Comparison of ENCODE assay signal across 26 cellular contexts in genomic region chr1:17719874-17720273, GRCh38. TPM values are rescaled to one million over a fixed set of nuclear protein-coding genes. Genes with fewer than 3 reads are reported as not detected.
A peak's percentile ranks its signal among the peaks of the same experiment; 100 is the strongest.
DNase-seq lines count a peak whose midpoint lies in the region; ATAC-seq, FAIRE-seq and TF ChIP-seq lines count a peak whose summit lies in the region.
"Had no signal": no experiment of that assay in that cellular context is flagged by ENCODE, and none has a peak within 500 bp of the region (broad histone marks: within the 10 kb centered on the region; RNA-seq: fewer than 3 reads in every experiment).

No MANE protein-coding gene starts in this region.

- no peak for TF ChIP-seq POLR2A in IMR-90 (IDR thresholded peaks at IDR 0.05; ENCODE audit: low read depth, low read length)
- TF ChIP-seq POLR2A in K562 (conservative IDR thresholded peaks at IDR 0.05) = no peak

- no peak overlapping the region for H3K4ac ChIP-seq in IMR-90 (ENCODE audit: low read depth, low read length)

- H3K9me3 ChIP-seq in IMR-90 (ENCODE audit: control insufficient read depth, insufficient read depth, low read length) (no peaks in the 10 kb centered on the region), K562 (replicated peaks; ENCODE audit: control insufficient read depth, insufficient read depth, low read depth, low read length) (no peaks in the 10 kb centered on the region), neural progenitor cell (ENCODE audit: low read depth) (no peaks in the 10 kb centered on the region)
- H3K9me3 ChIP-seq: left ventricle myocardium inferior, vagina had no signal

- H3K79me1 ChIP-seq in IMR-90 (ENCODE audit: low read depth in 1 of 2, low read length in 2 of 2) = no peaks in the 10 kb centered on the region

- H3K23ac ChIP-seq in IMR-90 (ENCODE audit: low read depth, low read length) = no peak overlapping the region

- H3K4me1 ChIP-seq in IMR-90 (ENCODE audit: control insufficient read depth, insufficient read depth, low read length) (no peaks in the 10 kb centered on the region), K562 (replicated peaks in 1 of 2; ENCODE audit: control insufficient read depth in 2 of 2, insufficient read depth in 2 of 2, low read length in 2 of 2) (no peaks in the 10 kb centered on the region; a peak in 1 of 5 replicates), neural progenitor cell (no peaks in the 10 kb centered on the region)
- H3K4me1 ChIP-seq: left ventricle myocardium inferior, vagina had no signal

- BruUV-seq in IMR-90 (replicated peaks; lab: Mats Ljungman, UMichigan) = no TSS peak
- no TSS peak for BruUV-seq in K562 (replicated peaks; lab: Mats Ljungman, UMichigan)

- H2AFZ ChIP-seq in IMR-90 (replicated peaks; ENCODE audit: low read length, poor library complexity) = no peak overlapping the region
- no peak overlapping the region for H2AFZ ChIP-seq in K562 (ENCODE audit: low read depth, low read length)
- H2AFZ ChIP-seq in neural progenitor cell (replicated peaks) = no peak overlapping the region

- no peak overlapping the region for H3K56ac ChIP-seq in IMR-90 (ENCODE audit: extremely low read depth, insufficient read depth, low read length)

- ATAC-seq in IMR-90 (ENCODE audit: low read depth) = peak; percentile 29; the same call in 1 of the 2 replicates
- no peak for ATAC-seq in K562
- no peak for ATAC-seq in HG02610 (IDR thresholded peaks at IDR 0.05; ENCODE audit: unreplicated experiment)
- ATAC-seq in HG03045 (IDR thresholded peaks at IDR 0.05; ENCODE audit: unreplicated experiment) = no peak
- ATAC-seq: GM12878; stimulated activated effector memory CD8-positive, alpha-beta T cell treated with anti-CD3 and anti-CD28 coated beads, Interleukin-12 subunit alpha, Interleukin-12 subunit beta, amount 100 ng/mL, for 72 hours had no signal

- dilution Hi-C loops in IMR-90 (cut with HindIII; ENCODE audit: low sequenced_read_pairs, unreplicated experiment) = no loop called here

- H3K4me1 Mint-ChIP-seq in neural progenitor cell = peaks cover 11% of the 10 kb centered on the region
- H3K4me1 Mint-ChIP-seq: activated B cell treated with CpG ODN at 0.5 μM for 24 hours; stimulated activated effector memory CD8-positive, alpha-beta T cell treated with anti-CD3 and anti-CD28 coated beads, Interleukin-12 subunit alpha, Interleukin-12 subunit beta, amount 100 ng/mL, for 72 hours had no signal

- H3F3A ChIP-seq in neural progenitor cell (ENCODE audit: low read depth) = no peaks in the 10 kb centered on the region

- no peaks in the 10 kb centered on the region for H3K79me2 ChIP-seq in K562 (ENCODE audit: control insufficient read depth, insufficient read depth, low read length)
- H3K79me2 ChIP-seq in neural progenitor cell (ENCODE audit: low read depth) = no peaks in the 10 kb centered on the region

- no peak overlapping the region for H3K27ac Mint-ChIP-seq in neural progenitor cell
- H3K27ac Mint-ChIP-seq: activated B cell treated with CpG ODN at 0.5 μM for 24 hours; activated CD4-positive, alpha-beta memory T cell treated with anti-CD3 and anti-CD28 coated beads for 36 hours; dendritic cell treated with granulocyte-macrophage colony-stimulating factor and Interleukin-4, amounts not matched to agents 40 ng/mL and 50 ng/mL, for 4 days; stimulated activated effector memory CD8-positive, alpha-beta T cell treated with anti-CD3 and anti-CD28 coated beads, Interleukin-12 subunit alpha, Interleukin-12 subunit beta, amount 100 ng/mL, for 72 hours had no signal

- no peak overlapping the region for H2BK20ac ChIP-seq in IMR-90 (ENCODE audit: low read depth, low read length)

- H3K4me3 ChIP-seq in IMR-90 (ENCODE audit: insufficient read depth, low read depth, low read length) (no peak overlapping the region), K562 (no peak overlapping the region), neural progenitor cell (no peak overlapping the region)
- H3K4me3 ChIP-seq: GM12878, left ventricle myocardium inferior, vagina had no signal

- no peak overlapping the region for H2AK5ac ChIP-seq in IMR-90 (ENCODE audit: low read depth, low read length)

- H4K8ac ChIP-seq in IMR-90 (ENCODE audit: low read depth in 2 of 2, low read length in 2 of 2) = no peak overlapping the region

- peak; percentile 44 for DNase-seq in AG20443 (ENCODE audit: low spot score)
- peak; percentile 37 for DNase-seq in IMR-90
- DNase-seq in K562 (ENCODE audit: extremely low read depth in 1 of 4, low spot score in 3 of 4) = no peak
- DNase-seq in myocyte (ENCODE audit: low read depth) = peak; percentile 48
- no peak for DNase-seq in NCI-H1436 treated with DMSO at 0.1 percent for 48 hours (lab: John Stamatoyannopoulos, UW)
- no peak for DNase-seq in neural progenitor cell (ENCODE audit: low spot score)
- DNase-seq: activated B cell treated with CpG ODN at 0.5 μM for 24 hours; activated CD4-positive, alpha-beta memory T cell treated with anti-CD3 and anti-CD28 coated beads for 36 hours; activated effector memory CD4-positive, alpha-beta T cell treated with anti-CD3 and anti-CD28 coated beads, Interleukin-2, amount 50 U/mL, for 16 hours; KBM-7; left ventricle myocardium inferior; NCI-H2171 treated with DMSO at 0.1 percent for 48 hours; NCI-H69; nephron progenitor cell; T-helper 9 cell had no signal

- no peak overlapping the region for H4K91ac ChIP-seq in IMR-90 (ENCODE audit: insufficient read depth, low read depth, low read length)

- POLR2A ChIA-PET in IMR-90 (lab: Charles Lee; ENCODE audit: unreplicated experiment) (no interaction called here), K562 (lab: Yijun Ruan, JAX) (interaction anchor here (0.6 kb wide), 1 partner anchor 48 kb away, joined by 3 read pairs; no protein-coding TSS in a partner anchor)

- H3K27me3 ChIP-seq in IMR-90 (ENCODE audit: control insufficient read depth, insufficient read depth, low read length) = peaks cover 7% of the 10 kb centered on the region
- H3K27me3 ChIP-seq in K562 (ENCODE audit: control insufficient read depth in 2 of 2, insufficient read depth in 2 of 2, low read length in 2 of 2) = peaks cover 12 to 40% of the 10 kb centered on the region in 2 experiments; a peak in 3 of 5 replicates
- no peaks in the 10 kb centered on the region for H3K27me3 ChIP-seq in neural progenitor cell
- H3K27me3 ChIP-seq: vagina had no signal

- H3K9me1 ChIP-seq in IMR-90 (ENCODE audit: insufficient read depth, low read length) (no peaks in the 10 kb centered on the region), K562 (ENCODE audit: control insufficient read depth, insufficient read depth, low read length) (no peaks in the 10 kb centered on the region)

- H4K20me1 ChIP-seq in IMR-90 (ENCODE audit: insufficient read depth, low read length) (no peaks in the 10 kb centered on the region), K562 (replicated peaks; ENCODE audit: control insufficient read depth, insufficient read depth, low read length) (peaks cover 8% of the 10 kb centered on the region; the same call in 1 of the 2 replicates), neural progenitor cell (ENCODE audit: low read depth) (no peaks in the 10 kb centered on the region)

- CTCF ChIA-PET in IMR-90 (lab: Yijun Ruan, JAX) = no interaction called here
- CTCF ChIA-PET in K562 (lab: Yijun Ruan, JAX; ENCODE audit: low intra/inter-chr PET ratio) = no interaction called here

- H4K5ac ChIP-seq in IMR-90 (ENCODE audit: low read depth, low read length) = no peak overlapping the region

- no peak overlapping the region for H3K4me3 Mint-ChIP-seq in neural progenitor cell
- H3K4me3 Mint-ChIP-seq: activated B cell treated with CpG ODN at 0.5 μM for 24 hours; activated CD4-positive, alpha-beta memory T cell treated with anti-CD3 and anti-CD28 coated beads for 36 hours; dendritic cell treated with granulocyte-macrophage colony-stimulating factor and Interleukin-4, amounts not matched to agents 40 ng/mL and 50 ng/mL, for 4 days; nephron progenitor cell; stimulated activated effector memory CD8-positive, alpha-beta T cell treated with anti-CD3 and anti-CD28 coated beads, Interleukin-12 subunit alpha, Interleukin-12 subunit beta, amount 100 ng/mL, for 72 hours had no signal

- H3K36me3 ChIP-seq in IMR-90 (ENCODE audit: control insufficient read depth, insufficient read depth, low read length) (no peaks in the 10 kb centered on the region), K562 (ENCODE audit: control insufficient read depth, insufficient read depth, low read length) (no peaks in the 10 kb centered on the region), neural progenitor cell (no peaks in the 10 kb centered on the region)
- H3K36me3 ChIP-seq: left ventricle myocardium inferior, vagina had no signal

- no peaks in the 10 kb centered on the region for H3K9me3 Mint-ChIP-seq in neural progenitor cell
- H3K9me3 Mint-ChIP-seq: activated B cell treated with CpG ODN at 0.5 μM for 24 hours; activated CD4-positive, alpha-beta memory T cell treated with anti-CD3 and anti-CD28 coated beads for 36 hours; dendritic cell treated with granulocyte-macrophage colony-stimulating factor and Interleukin-4, amounts not matched to agents 40 ng/mL and 50 ng/mL, for 4 days; nephron progenitor cell; stimulated activated effector memory CD8-positive, alpha-beta T cell treated with anti-CD3 and anti-CD28 coated beads, Interleukin-12 subunit alpha, Interleukin-12 subunit beta, amount 100 ng/mL, for 72 hours had no signal

- TF ChIP-seq EP300 in K562 (IDR thresholded peaks at IDR 0.05; ENCODE audit: low read length) = no peak

- H3K27ac ChIP-seq in IMR-90 (ENCODE audit: insufficient read depth, low read length) (no peak overlapping the region), K562 (ENCODE audit: extremely low read depth, low read depth, low read length) (no peak overlapping the region), neural progenitor cell (no peak overlapping the region)
- H3K27ac ChIP-seq: left ventricle myocardium inferior, vagina had no signal

- no peak overlapping the region for H2BK120ac ChIP-seq in IMR-90 (ENCODE audit: low read depth, low read length)

- WGBS in IMR-90 (ENCODE audit: extremely low coverage in 2 of 2, insufficient read length in 1 of 2), 2 experiments = 61% methylated on average over 2 of the region's 5 CpGs; no CpG with 5 or more reads in 1 of the 2 experiments
- WGBS in K562 (ENCODE audit: insufficient coverage, low coverage, missing lambda C conversion rate) = 12% methylated on average over 4 of the region's 5 CpGs

- H3K14ac ChIP-seq in IMR-90 (replicated peaks; ENCODE audit: low read depth, low read length) = no peak overlapping the region

- no peak overlapping the region for H2BK15ac ChIP-seq in IMR-90 (ENCODE audit: low read depth, low read length)

- no peak overlapping the region for H3K9ac ChIP-seq in IMR-90 (ENCODE audit: low read depth, low read length)
- no peak overlapping the region for H3K9ac ChIP-seq in K562 (ENCODE audit: insufficient read depth in 1 of 2, low read depth in 2 of 2, low read length in 2 of 2)
- H3K9ac ChIP-seq in neural progenitor cell = no peak overlapping the region

- no peak overlapping the region for H3K18ac ChIP-seq in IMR-90 (ENCODE audit: low read depth, low read length)

- no peak for TF ChIP-seq CTCF in IMR-90 (conservative IDR thresholded peaks at IDR 0.05; ENCODE audit: low read depth, low read length)
- TF ChIP-seq CTCF in K562 (IDR thresholded peaks at IDR 0.05 in 2 of 3, conservative IDR thresholded peaks at IDR 0.05 in 1 of 3; ENCODE audit: insufficient read depth in 2 of 3, low read depth in 1 of 3, low read length in 3 of 3) = no peak
- no peak for TF ChIP-seq CTCF in neural progenitor cell (IDR thresholded peaks at IDR 0.05)

- intact Hi-C loops in IMR-90 (cut with micrococcal nuclease) = no loop called here
- intact Hi-C loops in K562 (cut with micrococcal nuclease) = no loop called here

- H3K4me2 ChIP-seq in IMR-90 (ENCODE audit: low read depth, low read length) (no peak overlapping the region), K562 (ENCODE audit: insufficient read depth, low read length) (no peak overlapping the region), neural progenitor cell (no peak overlapping the region)

- no peaks in the 10 kb centered on the region for H3K36me3 Mint-ChIP-seq in neural progenitor cell
- H3K36me3 Mint-ChIP-seq: activated CD4-positive, alpha-beta memory T cell treated with anti-CD3 and anti-CD28 coated beads for 36 hours had no signal

- H2AK9ac ChIP-seq in IMR-90 (replicated peaks; ENCODE audit: low read depth, low read length, poor library complexity) = no peak overlapping the region

- in situ Hi-C loops in IMR-90 (cut with MboI; ENCODE audit: low sequenced_read_pairs) = no loop called here
- in situ Hi-C loops in K562 (cut with MboI) = no loop called here

- FAIRE-seq in K562 (lab: Jason Lieb, UNC) = no peak
- FAIRE-seq: GM12878 had no signal

- H3K27me3 Mint-ChIP-seq in neural progenitor cell (ENCODE audit: insufficient read depth, low read depth) = peaks cover 12% of the 10 kb centered on the region

- no peak overlapping the region for H2BK5ac ChIP-seq in IMR-90 (ENCODE audit: low read depth, low read length, poor library complexity, severe bottlenecking)

- TF ChIP-seq RAD21 in IMR-90 (IDR thresholded peaks at IDR 0.05; ENCODE audit: low read length) (no peak), K562 (CRISPR knock-in tag; conservative IDR thresholded peaks at IDR 0.05 in 1 of 2, IDR thresholded peaks at IDR 0.05 in 1 of 2) (no peak)

RNA-seq across cellular contexts. Expression of gene ACTL8, which starts 35.3 kb away (rescaled TPM):
- total RNA-seq in IMR-90 (2012; rRNA removed) (under 0.01 and 0.28 TPM in 2 replicates), K562 (2014; rRNA removed) (3.2 and 3.3 TPM in 2 replicates), K562 (2014; rRNA removed; fragmentation: Illumina TruSeq; extraction: Trizol) (1.1 and 1.2 TPM in 2 replicates), K562 (2015; rRNA removed; fragmentation: Illumina TruSeq; extraction: Trizol) (1.0 and 2.0 TPM in 2 replicates), K562 (2021) (2.1 and 2.7 TPM in 2 replicates), myocyte (not detected in 2 replicates), neural progenitor cell (ENCODE audit: low replicate concordance) (0.15 TPM in 1 of 2 replicates, not detected in the other)
- polyA plus RNA-seq in IMR-90 (2012; rRNA removed) (0.07 and 0.09 TPM in 2 replicates), K562 (2011; rRNA removed) (0.57 and 0.88 TPM in 2 replicates), K562 (2014; fragmentation: Illumina TruSeq; extraction: Trizol) (1.6 and 3.3 TPM in 2 replicates), K562 (2014; fragmentation: Nextera tagmentation; extraction: Ambion mirVana) (under 1 TPM; 0.30 to 0.85 TPM), K562 (2014; rRNA removed) (2.5 and 3.0 TPM in 2 replicates)
- 0.10 and 0.11 TPM in 2 replicates for polyA plus RNA-seq in IMR-90 (2012; cell fraction: cytosol; rRNA removed)
- 0.08 TPM in 2 replicates for polyA plus RNA-seq in IMR-90 (2012; cell fraction: nucleus; rRNA removed; ENCODE audit: low replicate concordance)
- not detected in 2 replicates for total RNA-seq in K562 (2011; cell fraction: chromatin; rRNA removed; ENCODE audit: low replicate concordance)
- not detected in 2 replicates for total RNA-seq in K562 (2011; cell fraction: nucleolus; rRNA removed)
- total RNA-seq in K562 (2011; cell fraction: nucleoplasm; rRNA removed) = not detected in 2 replicates
- polyA plus RNA-seq in K562 (2011; cell fraction: cytosol; rRNA removed) = 0.83 and 1.3 TPM in 2 replicates
- polyA plus RNA-seq in K562 (2011; cell fraction: nucleus; rRNA removed) = 0.21 and 0.24 TPM in 2 replicates
- 0.91 and 1.8 TPM in 2 replicates for polyA plus RNA-seq in K562 (2012)
- 0.27 and 0.46 TPM in 2 replicates for polyA minus RNA-seq in K562 (2011; rRNA and poly(A)+ RNA removed)
- polyA minus RNA-seq in K562 (2011; cell fraction: cytosol; rRNA and poly(A)+ RNA removed) = 0.48 TPM in 1 of 2 replicates, not detected in the other
- 0.22 TPM in 1 of 2 replicates, not detected in the other for polyA minus RNA-seq in K562 (2011; cell fraction: nucleus; rRNA and poly(A)+ RNA removed)
- not detected for polyA plus RNA-seq in myocyte (2012)
- total RNA-seq: activated B cell treated with CpG ODN at 0.5 μM for 24 hours; activated CD4-positive, alpha-beta memory T cell treated with anti-CD3 and anti-CD28 coated beads for 36 hours; cardiac septum; fibroblast of villous mesenchyme; GM12878; left ventricle myocardium inferior; posterior vena cava; skeletal muscle tissue; temporal lobe; vagina had no signal

Comparison
In these comparisons a context has a peak if more than half of its experiments do, and no peak if none do; other contexts are left out.
1. DNase-seq: peak in AG20443 (single experiment), IMR-90 (single experiment) and myocyte (single experiment); none in K562 (0 of 4), NCI-H1436 treated with DMSO at 0.1 percent for 48 hours (single experiment) and neural progenitor cell (single experiment).